Comparison of ENCODE assay signal across 16 cellular contexts in genomic region chr4:59855630-59856352, GRCh38.
"Had no signal": no experiment of that assay in that cellular context is flagged by ENCODE, and none has a peak within 500 bp of the region (broad histone marks: within the 10 kb centered on the region; RNA-seq: fewer than 3 reads in every experiment).

No MANE protein-coding gene starts in this region.

- H3K36me3 ChIP-seq: right lobe of liver had no signal

- ATAC-seq: activated CD8-positive, alpha-beta T cell treated with anti-CD3 and anti-CD28 coated beads for 36 hours; effector memory CD8-positive, alpha-beta T cell; naive thymus-derived CD8-positive, alpha-beta T cell; psoas muscle had no signal

- H3K27ac Mint-ChIP-seq: activated CD8-positive, alpha-beta T cell treated with anti-CD3 and anti-CD28 coated beads for 36 hours; activated naive CD4-positive, alpha-beta T cell treated with anti-CD3 and anti-CD28 coated beads for 36 hours; effector memory CD8-positive, alpha-beta T cell; naive thymus-derived CD8-positive, alpha-beta T cell; stimulated activated naive CD8-positive, alpha-beta T cell treated with anti-CD3 and anti-CD28 coated beads, Interleukin-15, Interleukin-2, amounts not matched to agents 100 ng/mL and 50 ng/mL, for 24 hours had no signal

- H3K4me3 ChIP-seq: hepatocyte, psoas muscle, right lobe of liver had no signal

- H3K27me3 ChIP-seq: hepatocyte, right lobe of liver had no signal

- H2AFZ ChIP-seq: hepatocyte had no signal

- H3K4me1 Mint-ChIP-seq: naive thymus-derived CD8-positive, alpha-beta T cell had no signal

- H3K9me3 ChIP-seq: psoas muscle, right lobe of liver had no signal

- H3K79me2 ChIP-seq: hepatocyte had no signal

- H3K4me1 ChIP-seq: psoas muscle, right lobe of liver had no signal

- H3K36me3 Mint-ChIP-seq: naive thymus-derived CD8-positive, alpha-beta T cell had no signal

- DNase-seq: activated CD4-positive, alpha-beta T cell treated with anti-CD3 and anti-CD28 coated beads for 4 hours; activated CD8-positive, alpha-beta memory T cell treated with anti-CD3 and anti-CD28 coated beads, Interleukin-2, amount 50 U/mL, for 48 hours; activated CD8-positive, alpha-beta T cell treated with anti-CD3 and anti-CD28 coated beads for 36 hours; activated naive CD4-positive, alpha-beta T cell treated with anti-CD3 and anti-CD28 coated beads for 36 hours; central memory CD4-positive, alpha-beta T cell; effector memory CD8-positive, alpha-beta T cell; kidney glomerular epithelial cell; naive thymus-derived CD8-positive, alpha-beta T cell; occipital lobe; psoas muscle; stimulated activated CD4-positive, alpha-beta T cell treated with anti-CD3 and anti-CD28 coated beads, Interleukin-2, amount 100 ng/mL, for 24 hours; T-helper 9 cell had no signal

- H3K27me3 Mint-ChIP-seq: activated CD8-positive, alpha-beta T cell treated with anti-CD3 and anti-CD28 coated beads for 36 hours; effector memory CD8-positive, alpha-beta T cell; naive thymus-derived CD8-positive, alpha-beta T cell; stimulated activated naive CD8-positive, alpha-beta T cell treated with anti-CD3 and anti-CD28 coated beads, Interleukin-15, Interleukin-2, amounts not matched to agents 100 ng/mL and 50 ng/mL, for 24 hours had no signal

- H3K9me3 Mint-ChIP-seq: stimulated activated naive CD8-positive, alpha-beta T cell treated with anti-CD3 and anti-CD28 coated beads, Interleukin-15, Interleukin-2, amounts not matched to agents 100 ng/mL and 50 ng/mL, for 24 hours had no signal

- H3K27ac ChIP-seq: hepatocyte, psoas muscle, right lobe of liver, VCaP had no signal

- H3K4me2 ChIP-seq: hepatocyte had no signal

- H3K4me3 Mint-ChIP-seq: activated CD8-positive, alpha-beta T cell treated with anti-CD3 and anti-CD28 coated beads for 36 hours; activated naive CD4-positive, alpha-beta T cell treated with anti-CD3 and anti-CD28 coated beads for 36 hours; effector memory CD8-positive, alpha-beta T cell; naive thymus-derived CD8-positive, alpha-beta T cell; stimulated activated naive CD8-positive, alpha-beta T cell treated with anti-CD3 and anti-CD28 coated beads, Interleukin-15, Interleukin-2, amounts not matched to agents 100 ng/mL and 50 ng/mL, for 24 hours had no signal
